ENCODE assay signal across 7 cellular contexts in genomic region chr2:87317193-87317592, GRCh38.
DNase-seq lines count a peak whose midpoint lies in the region; TF ChIP-seq lines count a peak whose summit lies in the region.
"Not testable (repeated sequence)": the region's sequence is repeated elsewhere in the genome, so short reads cannot be mapped to it uniquely, and the experiment has no call there.

No MANE protein-coding gene starts in this region.

- not testable (repeated sequence) for H3K27me3 ChIP-seq in GM23248 (replicated peaks; ENCODE audit: insufficient read depth); mammary epithelial cell (ENCODE audit: insufficient read depth, low read length)

- TF ChIP-seq CTCF in mammary epithelial cell (conservative IDR thresholded peaks at IDR 0.05 in 1 of 2, IDR thresholded peaks at IDR 0.05 in 1 of 2; ENCODE audit: extremely low read depth in 1 of 2, insufficient read depth in 1 of 2, low read depth in 1 of 2, low read length in 2 of 2); fibroblast of mammary gland (conservative IDR thresholded peaks at IDR 0.05; ENCODE audit: control insufficient read depth, insufficient read depth, low read depth, low read length): not testable (repeated sequence)

- H4K20me1 ChIP-seq in GM23248 (ENCODE audit: insufficient read depth); mammary epithelial cell (ENCODE audit: insufficient read depth, low read length): not testable (repeated sequence)

- not testable (repeated sequence) for BruUV-seq in mammary epithelial cell (replicated peaks; lab: Mats Ljungman, UMichigan)

- not testable (repeated sequence) for H3K4me2 ChIP-seq in GM23248 (ENCODE audit: unreplicated experiment); mammary epithelial cell (ENCODE audit: insufficient read depth, low read depth, low read length)

- peak; percentile 2 for DNase-seq in GM23248
- DNase-seq in M059J (ENCODE audit: low read depth): peak; percentile 56
- peak; percentile 26 for DNase-seq in RPMI7951 (ENCODE audit: low read depth)
- peak; percentile 3 for DNase-seq in mammary epithelial cell
- DNase-seq in fibroblast of mammary gland (ENCODE audit: low read depth): peak; percentile 1
- DNase-seq in kidney tubule cell (ENCODE audit: low spot score): peak; percentile 38
- DNase-seq in pulmonary artery endothelial cell (ENCODE audit: low read depth, low spot score): peak; percentile 48

- H3K79me2 ChIP-seq in GM23248 (ENCODE audit: insufficient read depth); mammary epithelial cell (ENCODE audit: insufficient read depth, low read length): not testable (repeated sequence)

- H3K9me3 ChIP-seq in GM23248 (ENCODE audit: low read depth); mammary epithelial cell (replicated peaks; ENCODE audit: insufficient read depth, low read length): not testable (repeated sequence)

- in situ Hi-C loops in GM23248 (cut with MboI); mammary epithelial cell (cut with MboI; ENCODE audit: low sequenced_read_pairs in 2 of 2): not testable (repeated sequence)

- peaks cover 21% of the 10 kb centered on the region for H3K4me1 ChIP-seq in GM23248 (ENCODE audit: insufficient read depth)
- not testable (repeated sequence) for H3K4me1 ChIP-seq in mammary epithelial cell (ENCODE audit: insufficient read depth, low read length)

- not testable (repeated sequence) for H3K9me2 ChIP-seq in GM23248 (ENCODE audit: insufficient read depth)

- H3F3A ChIP-seq in GM23248 (ENCODE audit: insufficient read depth): not testable (repeated sequence)

- H3K36me3 ChIP-seq in GM23248 (ENCODE audit: low read depth); mammary epithelial cell (ENCODE audit: insufficient read depth, low read length): not testable (repeated sequence)

- not testable (repeated sequence) for H3K9ac ChIP-seq in GM23248; mammary epithelial cell (ENCODE audit: insufficient read depth, low read length)

- dilution Hi-C loops in mammary epithelial cell (cut with HindIII; ENCODE audit: low sequenced_read_pairs): not testable (repeated sequence)

- 100% methylated on average over 1 of the region's 1 CpG for WGBS in GM23248 (ENCODE audit: low coverage in 1 of 2, low lambda C conversion rate in 2 of 2, missing lambda C conversion rate in 2 of 2), 2 experiments
- no CpG with 5 or more reads among the region's 1 CpG for WGBS in mammary epithelial cell (ENCODE audit: low coverage, missing lambda C conversion rate)

- H3K27ac ChIP-seq in GM23248; mammary epithelial cell (ENCODE audit: insufficient read depth, low read depth, low read length): not testable (repeated sequence)

- not testable (repeated sequence) for H2AFZ ChIP-seq in GM23248; mammary epithelial cell (ENCODE audit: low read depth, low read length)

- CTCF ChIA-PET in mammary epithelial cell (lab: Charles Lee; ENCODE audit: low non-redundant PET): not testable (repeated sequence)

- intact Hi-C loops in mammary epithelial cell (cut with micrococcal nuclease): not testable (repeated sequence)

- not testable (repeated sequence) for H3K4me3 ChIP-seq in GM23248; mammary epithelial cell (replicated peaks in 1 of 3; ENCODE audit: insufficient read depth in 1 of 3, low read depth in 2 of 3, low read length in 3 of 3); fibroblast of mammary gland (ENCODE audit: control insufficient read depth, low read depth, low read length)

Comparison
In these comparisons a context has a peak if more than half of its experiments do, and no peak if none do; other contexts are left out.
1. DNase-seq: peak in every context shown above with its lines; median percentile 56 in M059J; 48 in pulmonary artery endothelial cell; 38 in kidney tubule cell; 26 in RPMI7951; 3 in mammary epithelial cell; 2 in GM23248; 1 in fibroblast of mammary gland.